ENCODE assay signal across 7 cellular contexts in the genomic region with DNA sequence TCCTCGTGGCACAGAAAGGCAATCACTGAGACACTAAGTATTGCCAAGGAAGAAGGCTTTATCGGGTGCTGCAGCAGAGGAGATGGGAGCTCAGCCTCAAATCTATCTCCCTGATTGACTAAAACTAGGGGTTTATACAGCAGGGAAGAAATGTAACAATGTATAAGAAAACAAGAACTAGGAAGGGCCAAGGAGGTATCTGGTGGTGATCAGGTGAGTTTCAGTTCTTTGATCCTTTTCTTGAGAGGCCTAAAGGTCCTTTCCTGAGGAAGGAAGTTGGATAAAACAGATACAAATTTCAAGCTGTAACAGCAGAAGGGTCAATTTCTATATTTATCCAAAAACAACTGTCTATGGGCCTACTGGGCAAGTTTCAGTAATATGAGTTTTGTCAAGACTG.
"Had no signal": no experiment of that assay in that cellular context is flagged by ENCODE, and none has a peak within 500 bp of the region (broad histone marks: within the 10 kb centered on the region; RNA-seq: fewer than 3 reads in every experiment).

No MANE protein-coding gene starts in this region.

- H3K4me3 Mint-ChIP-seq: GM23338, H9, IgD-negative memory B cell had no signal

- H3K4me1 Mint-ChIP-seq: GM23338, H9 had no signal

- H3K4me3 ChIP-seq: GM23338 had no signal

- H2AFZ ChIP-seq: GM23338 had no signal

- ATAC-seq: GM23338, HepG2 had no signal

- H3K4me2 ChIP-seq: GM23338 had no signal

- DNase-seq: H9, HCEC 1CT had no signal

- FAIRE-seq: H54, HepG2 had no signal

- H3K27ac ChIP-seq: HL-60 had no signal

- H3K27ac Mint-ChIP-seq: GM23338, H9, IgD-negative memory B cell had no signal
